29 cellular contexts compared by ENCODE assay signal in genomic region chr17:71024172-71024571, GRCh38.
DNase-seq lines count a peak whose midpoint lies in the region; ATAC-seq and TF ChIP-seq lines count a peak whose summit lies in the region.
"Had no signal": no experiment of that assay in that cellular context is flagged by ENCODE, and none has a peak within 500 bp of the region (broad histone marks: within the 10 kb centered on the region; RNA-seq: fewer than 3 reads in every experiment).

No MANE protein-coding gene starts in this region.

- no peaks in the 10 kb centered on the region for H3K9me3 Mint-ChIP-seq in natural killer cell treated with Interleukin-12 subunit alpha and Interleukin-12 subunit beta and Interleukin-15 and Interleukin-18, amount 100 ng/mL, for 72 hours
- H3K9me3 Mint-ChIP-seq: dendritic cell treated with granulocyte-macrophage colony-stimulating factor and Interleukin-4, amounts not matched to agents 40 ng/mL and 50 ng/mL, for 4 days; stimulated activated memory B cell treated with anti-CD40 and anti-IgM and Interleukin-4, amounts not matched to agents 10 μg/mL and 1 μg/mL and 100 μg/mL, for 72 hours had no signal

- H3K9me3 ChIP-seq in cardiac muscle cell (ENCODE audit: low read depth) (no peaks in the 10 kb centered on the region), heart left ventricle (no peaks in the 10 kb centered on the region)
- H3K9me3 ChIP-seq: esophagus squamous epithelium, neutrophil, sigmoid colon had no signal

- no peaks in the 10 kb centered on the region for H3K4me1 Mint-ChIP-seq in natural killer cell treated with Interleukin-12 subunit alpha and Interleukin-12 subunit beta and Interleukin-15 and Interleukin-18, amount 100 ng/mL, for 72 hours (ENCODE audit: low read depth in 2 of 2)
- H3K4me1 Mint-ChIP-seq: activated CD4-positive, alpha-beta T cell treated with anti-CD3 and anti-CD28 coated beads for 36 hours; stimulated activated memory B cell treated with anti-CD40 and anti-IgM and Interleukin-4, amounts not matched to agents 10 μg/mL and 1 μg/mL and 100 μg/mL, for 72 hours; T-helper 17 cell had no signal

- in situ Hi-C loops in astrocyte of the spinal cord (cut with HindIII; ENCODE audit: low sequenced_read_pairs) = no loop called here

- 59 to 63% (median 61%) methylated on average over 3 of the region's 3 CpGs for WGBS in heart left ventricle, 4 donors

- intact Hi-C loops in heart left ventricle (cut with DNase I) = no loop called here

- no peak for TF ChIP-seq POLR2A in heart left ventricle (IDR thresholded peaks at IDR 0.05)

- H3K27me3 ChIP-seq in cardiac muscle cell = no peaks in the 10 kb centered on the region
- no peaks in the 10 kb centered on the region for H3K27me3 ChIP-seq in heart left ventricle
- H3K27me3 ChIP-seq: esophagus squamous epithelium, neutrophil, sigmoid colon had no signal

- no peak overlapping the region for H3K4me3 ChIP-seq in cardiac muscle cell
- no peak overlapping the region for H3K4me3 ChIP-seq in heart left ventricle
- H3K4me3 ChIP-seq in astrocyte of the spinal cord (ENCODE audit: low read depth, low read length) = no peak overlapping the region
- H3K4me3 ChIP-seq: esophagus squamous epithelium, GM23248, sigmoid colon, SK-N-MC had no signal

- no peak for TF ChIP-seq CTCF in cardiac muscle cell (IDR thresholded peaks at IDR 0.05; ENCODE audit: low read depth, low read length)
- no peak for TF ChIP-seq CTCF in heart left ventricle (IDR thresholded peaks at IDR 0.05)
- TF ChIP-seq CTCF in astrocyte of the spinal cord (IDR thresholded peaks at IDR 0.05; ENCODE audit: low read depth, low read length) = no peak

- no peaks in the 10 kb centered on the region for H3K27me3 Mint-ChIP-seq in natural killer cell treated with Interleukin-12 subunit alpha and Interleukin-12 subunit beta and Interleukin-15 and Interleukin-18, amount 100 ng/mL, for 72 hours
- H3K27me3 Mint-ChIP-seq: activated CD4-positive, alpha-beta T cell treated with anti-CD3 and anti-CD28 coated beads for 36 hours; activated naive CD8-positive, alpha-beta T cell; dendritic cell treated with granulocyte-macrophage colony-stimulating factor and Interleukin-4, amounts not matched to agents 40 ng/mL and 50 ng/mL, for 4 days; stimulated activated memory B cell treated with anti-CD40 and anti-IgM and Interleukin-4, amounts not matched to agents 10 μg/mL and 1 μg/mL and 100 μg/mL, for 72 hours; T-helper 17 cell had no signal

- H3K36me3 ChIP-seq in cardiac muscle cell (no peaks in the 10 kb centered on the region), heart left ventricle (no peaks in the 10 kb centered on the region)
- H3K36me3 ChIP-seq: esophagus squamous epithelium, neutrophil, sigmoid colon had no signal

- H3K4me1 ChIP-seq in cardiac muscle cell (ENCODE audit: low read depth) (peaks cover 22% of the 10 kb centered on the region), heart left ventricle (no peaks in the 10 kb centered on the region)
- H3K4me1 ChIP-seq: esophagus squamous epithelium, sigmoid colon had no signal

- H3K27ac Mint-ChIP-seq in natural killer cell treated with Interleukin-12 subunit alpha and Interleukin-12 subunit beta and Interleukin-15 and Interleukin-18, amount 100 ng/mL, for 72 hours = no peak overlapping the region
- H3K27ac Mint-ChIP-seq: activated CD4-positive, alpha-beta T cell treated with anti-CD3 and anti-CD28 coated beads for 36 hours; activated CD8-positive, alpha-beta T cell treated with anti-CD3 and anti-CD28 coated beads, Interleukin-2, amount 10 ng/mL, durations not matched to agents 7 days and 5 days; activated naive CD8-positive, alpha-beta T cell; dendritic cell treated with granulocyte-macrophage colony-stimulating factor and Interleukin-4, amounts not matched to agents 40 ng/mL and 50 ng/mL, for 4 days; progenitor cell of endocrine pancreas; stimulated activated memory B cell treated with anti-CD40 and anti-IgM and Interleukin-4, amounts not matched to agents 10 μg/mL and 1 μg/mL and 100 μg/mL, for 72 hours; T-helper 17 cell had no signal

- ATAC-seq in heart left ventricle = no peak
- ATAC-seq in GM21786 (IDR thresholded peaks at IDR 0.05; ENCODE audit: unreplicated experiment) = no peak
- no peak for ATAC-seq in natural killer cell treated with Interleukin-12 subunit alpha and Interleukin-12 subunit beta and Interleukin-15 and Interleukin-18, amount 100 ng/mL, for 72 hours
- no peak for ATAC-seq in HG02759 (IDR thresholded peaks at IDR 0.05; ENCODE audit: unreplicated experiment)
- ATAC-seq: activated CD4-positive, alpha-beta T cell treated with anti-CD3 and anti-CD28 coated beads for 36 hours; activated CD8-positive, alpha-beta T cell treated with anti-CD3 and anti-CD28 coated beads, Interleukin-2, amount 10 ng/mL, durations not matched to agents 7 days and 5 days; stimulated activated memory B cell treated with anti-CD40 and anti-IgM and Interleukin-4, amounts not matched to agents 10 μg/mL and 1 μg/mL and 100 μg/mL, for 72 hours; T-helper 17 cell had no signal

- DNase-seq in cardiac muscle cell (ENCODE audit: low read depth in 1 of 2, low spot score in 1 of 2) (peak in 1 of 2 donors; percentile 31), heart left ventricle (no peak), NCI-H446 treated with DMSO at 0.1 percent for 48 hours (lab: John Stamatoyannopoulos, UW) (peak; percentile 35), astrocyte of the spinal cord (ENCODE audit: low read depth, low spot score) (peak; percentile 14)
- DNase-seq in natural killer cell treated with Interleukin-12 subunit alpha and Interleukin-12 subunit beta and Interleukin-15 and Interleukin-18, amount 100 ng/mL, for 72 hours (ENCODE audit: low spot score) = no peak
- DNase-seq: activated CD4-positive, alpha-beta T cell treated with anti-CD3 and anti-CD28 coated beads for 36 hours; activated CD8-positive, alpha-beta T cell treated with anti-CD3 and anti-CD28 coated beads, Interleukin-2, amount 10 ng/mL, durations not matched to agents 7 days and 5 days; activated T-cell treated with anti-CD3 and anti-CD28 coated beads for 4 hours; aorta; esophagus squamous epithelium; foreskin melanocyte; GM23248; Kasumi-1; left cardiac atrium; NCI-H1930; NCI-H774; sigmoid colon; stimulated activated CD4-positive, alpha-beta T cell treated with anti-CD3 and anti-CD28 coated beads, Interleukin-4, amount 100 ng/mL, for 4 hours; substantia nigra; T-helper 17 cell had no signal

- H3K4me3 Mint-ChIP-seq in natural killer cell treated with Interleukin-12 subunit alpha and Interleukin-12 subunit beta and Interleukin-15 and Interleukin-18, amount 100 ng/mL, for 72 hours = no peak overlapping the region
- H3K4me3 Mint-ChIP-seq: activated CD4-positive, alpha-beta T cell treated with anti-CD3 and anti-CD28 coated beads for 36 hours; activated CD8-positive, alpha-beta T cell treated with anti-CD3 and anti-CD28 coated beads, Interleukin-2, amount 10 ng/mL, durations not matched to agents 7 days and 5 days; activated naive CD8-positive, alpha-beta T cell; dendritic cell treated with granulocyte-macrophage colony-stimulating factor and Interleukin-4, amounts not matched to agents 40 ng/mL and 50 ng/mL, for 4 days; stimulated activated memory B cell treated with anti-CD40 and anti-IgM and Interleukin-4, amounts not matched to agents 10 μg/mL and 1 μg/mL and 100 μg/mL, for 72 hours; T-helper 17 cell had no signal

- no peaks in the 10 kb centered on the region for H3K36me3 Mint-ChIP-seq in natural killer cell treated with Interleukin-12 subunit alpha and Interleukin-12 subunit beta and Interleukin-15 and Interleukin-18, amount 100 ng/mL, for 72 hours
- H3K36me3 Mint-ChIP-seq: activated naive CD8-positive, alpha-beta T cell; stimulated activated memory B cell treated with anti-CD40 and anti-IgM and Interleukin-4, amounts not matched to agents 10 μg/mL and 1 μg/mL and 100 μg/mL, for 72 hours had no signal

- peak overlapping the region; percentile 81 for H3K27ac ChIP-seq in cardiac muscle cell
- no peak overlapping the region for H3K27ac ChIP-seq in heart left ventricle
- H3K27ac ChIP-seq: C4-2B, esophagus squamous epithelium, GM23248, neutrophil, sigmoid colon, SK-N-MC had no signal

Comparison
In these comparisons a context has a peak if more than half of its experiments do, and no peak if none do; other contexts are left out.
1. DNase-seq: peak in NCI-H446 treated with DMSO at 0.1 percent for 48 hours (single experiment) and astrocyte of the spinal cord (single experiment); none in heart left ventricle (0 of 5) and natural killer cell treated with Interleukin-12 subunit alpha and Interleukin-12 subunit beta and Interleukin-15 and Interleukin-18, amount 100 ng/mL, for 72 hours (single experiment).